ENCODE assay signal across 8 cellular contexts in genomic region chr2:87542599-87543174, GRCh38.
DNase-seq lines count a peak whose midpoint lies in the region; ATAC-seq, FAIRE-seq and TF ChIP-seq lines count a peak whose summit lies in the region.
"Not testable (repeated sequence)": the region's sequence is repeated elsewhere in the genome, so short reads cannot be mapped to it uniquely, and the experiment has no call there.

No MANE protein-coding gene starts in this region.

- TF ChIP-seq POLR2A in right lobe of liver (IDR thresholded peaks at IDR 0.05), result not testable (repeated sequence)

- H3K4me3 Mint-ChIP-seq in activated CD8-positive, alpha-beta T cell treated with anti-CD3 and anti-CD28 coated beads, Interleukin-2, amount 10 ng/mL, durations not matched to agents 7 days and 5 days, result not testable (repeated sequence)
- H3K4me3 Mint-ChIP-seq in activated naive CD8-positive, alpha-beta T cell, result peak overlapping the region; percentile 64
- peak overlapping the region; percentile 59 for H3K4me3 Mint-ChIP-seq in type B pancreatic cell

- not testable (repeated sequence) for H3K27me3 ChIP-seq in right lobe of liver; smooth muscle cell (ENCODE audit: low read depth)

- H3K36me3 Mint-ChIP-seq in activated CD8-positive, alpha-beta T cell treated with anti-CD3 and anti-CD28 coated beads, Interleukin-2, amount 10 ng/mL, durations not matched to agents 7 days and 5 days (ENCODE audit: low read depth); activated naive CD8-positive, alpha-beta T cell; type B pancreatic cell: not testable (repeated sequence)

- not testable (repeated sequence) for H3K27ac ChIP-seq in right lobe of liver; smooth muscle cell (ENCODE audit: low read depth)

- H3K36me3 ChIP-seq in right lobe of liver; smooth muscle cell (ENCODE audit: low read depth): not testable (repeated sequence)

- peak; percentile 81 for FAIRE-seq in RCC 7860 (lab: Jason Lieb, UNC)

- POLR2A ChIA-PET in activated CD8-positive, alpha-beta T cell treated with anti-CD3 and anti-CD28 coated beads, Interleukin-2, amount 10 ng/mL, durations not matched to agents 7 days and 5 days (lab: Charles Lee), result not testable (repeated sequence)

- intact Hi-C loops in right lobe of liver (cut with DNase I), result not testable (repeated sequence)

- not testable (repeated sequence) for H3K79me2 ChIP-seq in smooth muscle cell (ENCODE audit: low read depth)

- ATAC-seq in activated CD8-positive, alpha-beta T cell treated with anti-CD3 and anti-CD28 coated beads, Interleukin-2, amount 10 ng/mL, durations not matched to agents 7 days and 5 days, result peak; percentile 60
- peak; percentile 84 to 92 (median 88) for ATAC-seq in right lobe of liver

- peak overlapping the region; percentile 20 for H3K4me2 ChIP-seq in smooth muscle cell

- H3K4me3 ChIP-seq in fibroblast of mammary gland (ENCODE audit: control insufficient read depth, low read depth, low read length); right lobe of liver; smooth muscle cell: not testable (repeated sequence)

- not testable (repeated sequence) for H3K9me3 Mint-ChIP-seq in activated CD8-positive, alpha-beta T cell treated with anti-CD3 and anti-CD28 coated beads, Interleukin-2, amount 10 ng/mL, durations not matched to agents 7 days and 5 days (ENCODE audit: insufficient read depth); activated naive CD8-positive, alpha-beta T cell (ENCODE audit: low read depth); type B pancreatic cell

- not testable (repeated sequence) for H2AFZ ChIP-seq in smooth muscle cell (ENCODE audit: low read depth)

- not testable (repeated sequence) for H3F3A ChIP-seq in smooth muscle cell (ENCODE audit: low read depth)

- H3K4me1 Mint-ChIP-seq in activated CD8-positive, alpha-beta T cell treated with anti-CD3 and anti-CD28 coated beads, Interleukin-2, amount 10 ng/mL, durations not matched to agents 7 days and 5 days (ENCODE audit: low read depth), result peaks cover 10% of the 10 kb centered on the region
- not testable (repeated sequence) for H3K4me1 Mint-ChIP-seq in activated naive CD8-positive, alpha-beta T cell (ENCODE audit: low read depth); type B pancreatic cell (ENCODE audit: unreplicated experiment)

- CTCF ChIA-PET in activated CD8-positive, alpha-beta T cell treated with anti-CD3 and anti-CD28 coated beads, Interleukin-2, amount 10 ng/mL, durations not matched to agents 7 days and 5 days (lab: Charles Lee), result not testable (repeated sequence)

- TF ChIP-seq CTCF in fibroblast of mammary gland (conservative IDR thresholded peaks at IDR 0.05; ENCODE audit: control insufficient read depth, insufficient read depth, low read depth, low read length); right lobe of liver (IDR thresholded peaks at IDR 0.05); smooth muscle cell (IDR thresholded peaks at IDR 0.05; ENCODE audit: borderline replicate concordance, insufficient read depth, poor library complexity, severe bottlenecking); type B pancreatic cell (conservative IDR thresholded peaks at IDR 0.05): not testable (repeated sequence)

- H4K20me1 ChIP-seq in smooth muscle cell (ENCODE audit: low read depth), result not testable (repeated sequence)

- 16% methylated on average over 5 of the region's 8 CpGs for WGBS in right lobe of liver (ENCODE audit: insufficient coverage, low coverage, low lambda C conversion rate, missing lambda C conversion rate)
- under 1% methylated on average over 6 of the region's 8 CpGs for WGBS in smooth muscle cell (ENCODE audit: low lambda C conversion rate)

- H3K9me3 ChIP-seq in right lobe of liver; smooth muscle cell (replicated peaks; ENCODE audit: low read depth): not testable (repeated sequence)

- DNase-seq in EL (peak; percentile 50), RCC 7860 (ENCODE audit: low spot score) (peak; percentile 54), fibroblast of mammary gland (ENCODE audit: low read depth) (peak; percentile 20), right lobe of liver (peak; percentile 51 to 57 (median 53))
- DNase-seq in activated CD8-positive, alpha-beta T cell treated with anti-CD3 and anti-CD28 coated beads, Interleukin-2, amount 10 ng/mL, durations not matched to agents 7 days and 5 days, result peak; percentile 51
- not testable (repeated sequence) for DNase-seq in smooth muscle cell (lab: John Stamatoyannopoulos, UW; ENCODE audit: unreplicated experiment); type B pancreatic cell (ENCODE audit: extremely low spot score, unreplicated experiment)

- H3K9ac ChIP-seq in smooth muscle cell (ENCODE audit: low read depth), result not testable (repeated sequence)

- not testable (repeated sequence) for H3K27me3 Mint-ChIP-seq in activated CD8-positive, alpha-beta T cell treated with anti-CD3 and anti-CD28 coated beads, Interleukin-2, amount 10 ng/mL, durations not matched to agents 7 days and 5 days (ENCODE audit: low read depth); activated naive CD8-positive, alpha-beta T cell; type B pancreatic cell

- H3K4me1 ChIP-seq in right lobe of liver; smooth muscle cell (ENCODE audit: low read depth): not testable (repeated sequence)

- peak overlapping the region; percentile 87 for H3K27ac Mint-ChIP-seq in activated CD8-positive, alpha-beta T cell treated with anti-CD3 and anti-CD28 coated beads, Interleukin-2, amount 10 ng/mL, durations not matched to agents 7 days and 5 days
- H3K27ac Mint-ChIP-seq in activated naive CD8-positive, alpha-beta T cell, result peak overlapping the region; percentile 89
- H3K27ac Mint-ChIP-seq in type B pancreatic cell, result peak overlapping the region; percentile 64
